In the genomic region with DNA sequence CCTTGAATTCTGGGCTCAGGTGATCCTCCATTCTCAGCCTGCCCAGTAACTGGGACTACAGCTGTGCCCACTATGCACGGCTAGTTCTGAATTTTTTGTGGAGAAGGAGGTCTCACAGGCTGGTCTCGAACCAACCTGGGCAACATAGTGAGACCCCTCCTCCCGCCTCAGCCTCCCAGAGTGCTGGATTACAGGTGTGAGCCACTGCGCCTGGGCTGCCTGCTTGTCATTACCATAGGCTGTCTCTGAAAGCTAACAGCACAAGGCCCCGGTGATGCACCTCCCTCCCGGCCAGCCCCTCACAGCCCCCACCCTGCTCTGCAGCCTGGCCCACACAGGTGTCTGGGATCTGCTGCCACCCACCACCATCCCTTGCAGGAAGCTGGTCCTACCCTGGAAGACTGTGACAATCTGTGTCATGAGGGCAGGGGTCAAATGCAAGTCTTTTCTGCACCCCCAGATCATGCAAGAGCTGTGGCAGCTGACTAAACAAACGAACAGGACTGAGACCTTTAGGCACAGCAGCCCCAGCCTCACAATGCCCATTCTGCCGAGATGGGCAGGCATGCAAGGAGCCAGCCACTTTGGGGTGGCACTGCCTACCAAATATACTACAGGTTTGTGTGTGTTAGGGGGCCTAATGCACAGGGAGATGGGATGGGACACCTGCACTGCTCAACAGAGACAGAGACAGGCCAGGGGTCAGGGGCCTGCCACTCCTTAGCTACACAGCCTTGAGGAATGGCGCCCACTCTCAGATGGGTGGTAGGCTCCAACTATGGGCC, we compare ENCODE assay signal across 14 cellular contexts.
A peak's percentile ranks its signal among the peaks of the same experiment; 100 is the strongest.
DNase-seq lines count a peak whose midpoint lies in the region; ATAC-seq and TF ChIP-seq lines count a peak whose summit lies in the region.
"Had no signal": no experiment of that assay in that cellular context is flagged by ENCODE, and none has a peak within 500 bp of the region (broad histone marks: within the 10 kb centered on the region; RNA-seq: fewer than 3 reads in every experiment).

No MANE protein-coding gene starts in this region.

- H3K27me3 Mint-ChIP-seq in H9 (ENCODE audit: low read depth): no peaks in the 10 kb centered on the region
- H3K27me3 Mint-ChIP-seq in stimulated activated naive B cell treated with anti-CD40 and anti-IgM and Interleukin-4, amounts not matched to agents 10 μg/mL and 1 μg/mL and 100 μg/mL, for 72 hours: no peaks in the 10 kb centered on the region

- ATAC-seq in lower lobe of right lung (no peak), GM18519 (IDR thresholded peaks at IDR 0.05; ENCODE audit: low FRiP score, unreplicated experiment) (no peak)
- no peak for ATAC-seq in stimulated activated naive B cell treated with anti-CD40 and anti-IgM and Interleukin-4, amounts not matched to agents 10 μg/mL and 1 μg/mL and 100 μg/mL, for 72 hours (replicated peaks)
- ATAC-seq: GM12878, Panc1 had no signal

- H3K14ac ChIP-seq in H9 (ENCODE audit: insufficient read depth, low read length): no peak overlapping the region

- peak; percentile 59 for DNase-seq in activated effector memory CD4-positive, alpha-beta T cell treated with anti-CD3 and anti-CD28 coated beads, Interleukin-2, amount 50 U/mL, for 16 hours
- DNase-seq in activated effector memory CD4-positive, alpha-beta T cell treated with Interleukin-2 at 50 U/mL for 16 hours: no peak
- DNase-seq in H9: peak; percentile 19
- DNase-seq in lower lobe of right lung: peak; percentile 27
- no peak for DNase-seq in stimulated activated naive B cell treated with anti-CD40 and anti-IgM and Interleukin-4, amounts not matched to agents 10 μg/mL and 1 μg/mL and 100 μg/mL, for 72 hours
- DNase-seq in GM10266 (ENCODE audit: extremely low spot score): no peak
- no peak for DNase-seq in DMS 273 treated with DMSO at 0.1 percent for 48 hours (lab: John Stamatoyannopoulos, UW)
- DNase-seq: C1 segment of cervical spinal cord, IMR-90, NCI-H187 treated with DMSO at 0.1 percent for 48 hours, NCI-H774 had no signal

- no peak overlapping the region for H3K56ac ChIP-seq in H9 (ENCODE audit: insufficient read length, low read depth, low read length)

- no peak overlapping the region for H3K4me3 Mint-ChIP-seq in H9
- no peak overlapping the region for H3K4me3 Mint-ChIP-seq in stimulated activated naive B cell treated with anti-CD40 and anti-IgM and Interleukin-4, amounts not matched to agents 10 μg/mL and 1 μg/mL and 100 μg/mL, for 72 hours

- H3K27me3 ChIP-seq in H9 (ENCODE audit: insufficient read depth, low read length): no peaks in the 10 kb centered on the region
- H3K27me3 ChIP-seq in lower lobe of right lung (ENCODE audit: low read depth): no peaks in the 10 kb centered on the region

- peaks cover 7 to 42% (median 35%) of the 10 kb centered on the region in 3 experiments; a peak in 6 of 7 replicates for H3K36me3 Mint-ChIP-seq in H9 (ENCODE audit: insufficient read depth in 1 of 3, low read depth in 3 of 3)
- H3K36me3 Mint-ChIP-seq in stimulated activated naive B cell treated with anti-CD40 and anti-IgM and Interleukin-4, amounts not matched to agents 10 μg/mL and 1 μg/mL and 100 μg/mL, for 72 hours: peaks cover 40 to 52% of the 10 kb centered on the region in 2 donors

- peaks cover 4 to 9% of the 10 kb centered on the region in 2 experiments for H3K4me1 Mint-ChIP-seq in H9
- no peaks in the 10 kb centered on the region for H3K4me1 Mint-ChIP-seq in stimulated activated naive B cell treated with anti-CD40 and anti-IgM and Interleukin-4, amounts not matched to agents 10 μg/mL and 1 μg/mL and 100 μg/mL, for 72 hours

- peaks cover 84% of the 10 kb centered on the region for H3K36me3 ChIP-seq in lower lobe of right lung

- no peak overlapping the region for H3K23ac ChIP-seq in H9 (ENCODE audit: insufficient read length, low read depth, low read length)

- no peak overlapping the region for H4K5ac ChIP-seq in H9 (ENCODE audit: insufficient read length, low read depth, low read length)

- H3K4ac ChIP-seq in H9 (ENCODE audit: low read depth, low read length): no peak overlapping the region

- H3K18ac ChIP-seq in H9 (ENCODE audit: insufficient read length, low read depth, low read length): no peak overlapping the region

- H3K9me3 Mint-ChIP-seq in H9: no peaks in the 10 kb centered on the region
- H3K9me3 Mint-ChIP-seq in stimulated activated naive B cell treated with anti-CD40 and anti-IgM and Interleukin-4, amounts not matched to agents 10 μg/mL and 1 μg/mL and 100 μg/mL, for 72 hours: no peaks in the 10 kb centered on the region

- H2BK20ac ChIP-seq in H9 (ENCODE audit: low read depth, low read length, poor library complexity, severe bottlenecking): no peak overlapping the region

- no peak overlapping the region for H2AK5ac ChIP-seq in H9 (ENCODE audit: insufficient read length, low read length)

- no CpG with 5 or more reads among the region's 9 CpGs for WGBS in H9 (ENCODE audit: extremely low coverage, insufficient read length, low lambda C conversion rate)

- H3K4me3 ChIP-seq in lower lobe of right lung: no peak overlapping the region
- H3K4me3 ChIP-seq: GM12878 had no signal

- H3K9ac ChIP-seq in H9 (ENCODE audit: extremely low read depth, insufficient read length, low read length): no peak overlapping the region

- H3K9me3 ChIP-seq in H9 (ENCODE audit: control insufficient read depth, low read depth, low read length) (no peaks in the 10 kb centered on the region), lower lobe of right lung (no peaks in the 10 kb centered on the region)

- H3K4me1 ChIP-seq in H9 (ENCODE audit: insufficient read depth, low read length) (no peaks in the 10 kb centered on the region), lower lobe of right lung (no peaks in the 10 kb centered on the region)

- peak overlapping the region in 1 of 3 experiments; percentile 65; a peak in 1 of 7 replicates for H3K27ac Mint-ChIP-seq in H9
- peak overlapping the region; percentile 56 for H3K27ac Mint-ChIP-seq in stimulated activated naive B cell treated with anti-CD40 and anti-IgM and Interleukin-4, amounts not matched to agents 10 μg/mL and 1 μg/mL and 100 μg/mL, for 72 hours

- H2BK120ac ChIP-seq in H9 (ENCODE audit: low read depth, low read length, poor library complexity, severe bottlenecking): no peak overlapping the region

- no peak overlapping the region for H2BK15ac ChIP-seq in H9 (ENCODE audit: low read depth, low read length)

- no peaks in the 10 kb centered on the region for H3K79me1 ChIP-seq in H9 (ENCODE audit: insufficient read depth, low read depth, low read length, poor library complexity, severe bottlenecking)

- no peaks in the 10 kb centered on the region for H3K23me2 ChIP-seq in H9 (ENCODE audit: insufficient read length, low read depth, low read length, poor library complexity, severe bottlenecking)

- H4K20me1 ChIP-seq in H9 (ENCODE audit: control insufficient read depth, insufficient read depth, insufficient read length): no peaks in the 10 kb centered on the region

- H4K91ac ChIP-seq in H9 (ENCODE audit: insufficient read length, low read depth, low read length): no peak overlapping the region

- no peak overlapping the region for H4K8ac ChIP-seq in H9 (replicated peaks; ENCODE audit: insufficient read length, low read depth, low read length)

- H3K27ac ChIP-seq in H9 (ENCODE audit: insufficient read length, low read depth, low read length) (no peak overlapping the region), lower lobe of right lung (no peak overlapping the region)

- no peak overlapping the region for H3K4me2 ChIP-seq in H9 (ENCODE audit: insufficient read depth, insufficient read length, low read length)

- TF ChIP-seq CTCF in H9 (conservative IDR thresholded peaks at IDR 0.05): no peak
- TF ChIP-seq CTCF in lower lobe of right lung (IDR thresholded peaks at IDR 0.05): no peak
- no peak for TF ChIP-seq CTCF in GM10266 (IDR thresholded peaks at IDR 0.05; ENCODE audit: control insufficient read depth, insufficient read depth, low read depth, missing control alignments)

- no peak overlapping the region for H3T11ph ChIP-seq in H9 (ENCODE audit: low read length)

- H2AFZ ChIP-seq in H9 (ENCODE audit: low read length): no peak overlapping the region

- no peak overlapping the region for H2BK5ac ChIP-seq in H9 (ENCODE audit: insufficient read length, low read length)

- H3K79me2 ChIP-seq in H9 (ENCODE audit: insufficient read depth, low read length): no peaks in the 10 kb centered on the region

- H2BK12ac ChIP-seq in H9 (ENCODE audit: insufficient read length, low read depth, low read length): no peak overlapping the region

- intact Hi-C loops in lower lobe of right lung (cut with DNase I): no loop called here

Comparison
In these comparisons a context has a peak if more than half of its experiments do, and no peak if none do; other contexts are left out.
1. DNase-seq: peak in activated effector memory CD4-positive, alpha-beta T cell treated with anti-CD3 and anti-CD28 coated beads, Interleukin-2, amount 50 U/mL, for 16 hours (single experiment), H9 (single experiment) and lower lobe of right lung (single experiment); none in activated effector memory CD4-positive, alpha-beta T cell treated with Interleukin-2 at 50 U/mL for 16 hours (single experiment), stimulated activated naive B cell treated with anti-CD40 and anti-IgM and Interleukin-4, amounts not matched to agents 10 μg/mL and 1 μg/mL and 100 μg/mL, for 72 hours (single experiment), GM10266 (single experiment) and DMS 273 treated with DMSO at 0.1 percent for 48 hours (single experiment).